In genomic region chr7:29684787-29685650, GRCh38 we compare ENCODE assay signal across 7 cellular contexts.
A peak's percentile ranks its signal among the peaks of the same experiment; 100 is the strongest.
DNase-seq lines count a peak whose midpoint lies in the region; ATAC-seq, FAIRE-seq and TF ChIP-seq lines count a peak whose summit lies in the region.

No MANE protein-coding gene starts in this region.

- FAIRE-seq in small intestine (lab: Jason Lieb, UNC), result no peak

- H3K9me3 ChIP-seq in small intestine (ENCODE audit: control insufficient read depth, low read depth), result no peaks in the 10 kb centered on the region

- no peaks in the 10 kb centered on the region for H3K4me1 ChIP-seq in small intestine (ENCODE audit: control insufficient read depth in 2 of 2, insufficient read depth in 1 of 2, low read depth in 1 of 2, low read length in 1 of 2)

- no peak for TF ChIP-seq CTCF in GM12865 (IDR thresholded peaks at IDR 0.05; ENCODE audit: insufficient read depth, low read depth, low read length, missing control alignments)
- no peak for TF ChIP-seq CTCF in VCaP (conservative IDR thresholded peaks at IDR 0.05)

- peak overlapping the region; percentile 31 for H3K4me3 ChIP-seq in GM12865 (ENCODE audit: low read depth, low read length)
- peak overlapping the region; percentile 73 to 84 for H3K4me3 ChIP-seq in small intestine (ENCODE audit: low read depth in 1 of 2, low read length in 2 of 2)

- 1 to 2% (median 1%) methylated on average over 58 to 114 of the region's 114 CpGs for WGBS in small intestine, 3 donors

- peak; percentile 68 for ATAC-seq in HG02588 (IDR thresholded peaks at IDR 0.05; ENCODE audit: unreplicated experiment)

- H3K27ac ChIP-seq in VCaP (peak overlapping the region; percentile 71), small intestine (ENCODE audit: low read depth in 1 of 2, low read length in 1 of 2) (peak overlapping the region; percentile 97 to 98)

- H3K27me3 ChIP-seq in small intestine (ENCODE audit: control insufficient read depth in 2 of 2, insufficient read depth in 2 of 2, low read length in 2 of 2), result no peaks in the 10 kb centered on the region

- DNase-seq in GM12865 (ENCODE audit: low read depth) (peak; percentile 62), NCI-H128 (lab: John Stamatoyannopoulos, UW; ENCODE audit: unreplicated experiment) (peak; percentile 27), cerebellar cortex (ENCODE audit: low spot score) (peak; percentile 64), islet precursor cell (peak; percentile 91), small intestine (peak; percentile 68)

- H3K36me3 ChIP-seq in small intestine (ENCODE audit: control insufficient read depth in 2 of 2, insufficient read depth in 2 of 2, low read length in 2 of 2), result no peaks in the 10 kb centered on the region

Comparison
In these comparisons a context has a peak if more than half of its experiments do, and no peak if none do; other contexts are left out.
1. Peak in every context shown above with its lines: DNase-seq, ATAC-seq, H3K4me3 ChIP-seq and H3K27ac ChIP-seq.
2. DNase-seq: peak in every context shown above with its lines; median percentile 91 in islet precursor cell; 68 in small intestine; 64 in cerebellar cortex; 62 in GM12865; 27 in NCI-H128.